In the genomic region with DNA sequence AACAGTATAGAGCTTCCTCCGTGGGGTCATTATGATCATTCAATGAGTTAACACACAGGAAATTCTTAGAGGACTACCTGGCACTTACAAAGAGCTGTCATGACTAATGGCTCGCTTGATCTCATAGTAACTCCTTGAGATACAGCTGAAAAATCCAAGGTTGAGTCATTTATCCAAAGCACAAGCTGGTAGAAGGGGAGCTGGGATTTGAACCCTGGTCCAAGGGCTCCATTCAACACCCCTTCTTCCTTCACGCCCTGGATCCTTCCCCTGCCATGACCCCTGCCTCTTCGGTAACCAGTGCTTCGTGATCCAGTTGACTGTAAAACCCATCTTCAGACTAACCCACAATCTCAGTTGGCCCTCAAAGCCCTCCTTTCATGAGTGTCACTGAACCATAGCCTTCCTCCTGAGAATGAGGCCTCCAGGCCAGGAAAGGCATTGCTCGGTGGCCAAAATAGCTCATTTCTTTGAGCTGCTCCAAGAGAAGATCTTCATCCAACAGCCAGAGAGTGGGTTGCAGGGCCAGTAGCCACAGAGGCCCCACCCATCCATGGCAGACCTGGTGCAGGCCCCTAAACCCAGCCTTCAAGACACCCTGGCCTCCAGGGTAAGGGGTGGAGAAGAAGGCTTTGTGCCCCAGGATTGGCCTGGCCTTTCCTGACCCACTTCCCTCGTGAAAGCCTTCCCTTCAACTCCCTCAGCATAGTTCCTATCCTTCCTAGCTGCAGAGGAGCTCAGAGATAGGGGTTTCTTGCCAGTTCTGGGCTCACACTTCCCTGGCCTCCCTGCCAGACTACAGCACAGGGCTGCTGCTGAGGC, we compare ENCODE assay signal across 8 cellular contexts. TPM values are rescaled to one million over a fixed set of nuclear protein-coding genes. Genes with fewer than 3 reads are reported as not detected.
DNase-seq lines count a peak whose midpoint lies in the region; ATAC-seq and TF ChIP-seq lines count a peak whose summit lies in the region.

No MANE protein-coding gene starts in this region.

- intact Hi-C loops in left ventricle myocardium superior (cut with micrococcal nuclease): no loop called here
- intact Hi-C loops in spleen (cut with DNase I; ENCODE audit: low total_unique reads): no loop called here

- H3K36me3 ChIP-seq in spleen: peaks cover 3 to 39% (median 33%) of the 10 kb centered on the region in 6 donors

- no peaks in the 10 kb centered on the region for H3K27me3 ChIP-seq in spleen (replicated peaks in 1 of 7)

- H3K27me3 Mint-ChIP-seq in activated T-helper 17 cell treated with anti-CD3 and anti-CD28 coated beads, Interleukin-2, amount 50 U/mL, for 72 hours: no peaks in the 10 kb centered on the region

- peak; percentile 8 for ATAC-seq in activated T-helper 17 cell treated with anti-CD3 and anti-CD28 coated beads, Interleukin-2, amount 50 U/mL, for 72 hours (replicated peaks)
- ATAC-seq in left ventricle myocardium superior: peak; percentile 9

- peak overlapping the region; percentile 76 for H3K27ac Mint-ChIP-seq in activated T-helper 17 cell treated with anti-CD3 and anti-CD28 coated beads, Interleukin-2, amount 50 U/mL, for 72 hours

- peak overlapping the region; percentile 87 for H3K4me3 Mint-ChIP-seq in activated T-helper 17 cell treated with anti-CD3 and anti-CD28 coated beads, Interleukin-2, amount 50 U/mL, for 72 hours

- TF ChIP-seq POLR2A in spleen (IDR thresholded peaks at IDR 0.05): no peak

- peaks cover 53% of the 10 kb centered on the region for H3K4me1 Mint-ChIP-seq in activated T-helper 17 cell treated with anti-CD3 and anti-CD28 coated beads, Interleukin-2, amount 50 U/mL, for 72 hours

- no peak for TF ChIP-seq CTCF in spleen (IDR thresholded peaks at IDR 0.05 in 8 of 11, conservative IDR thresholded peaks at IDR 0.05 in 3 of 11)

- H3K4me3 ChIP-seq in spleen: no peak overlapping the region

- H3K9me3 ChIP-seq in spleen: no peaks in the 10 kb centered on the region

- no peaks in the 10 kb centered on the region for H3K9me3 Mint-ChIP-seq in activated T-helper 17 cell treated with anti-CD3 and anti-CD28 coated beads, Interleukin-2, amount 50 U/mL, for 72 hours

- 66 to 76% (median 72%) methylated on average over 7 of the region's 7 CpGs for whole genome bisulfite sequencing in spleen, 5 donors

- H3K4me1 ChIP-seq in spleen: peaks cover 52 to 100% (median 85%) of the 10 kb centered on the region in 6 donors

- DNase-seq in HPDE6-E6E7 (ENCODE audit: extremely low spot score): peak; percentile 80
- DNase-seq in left ventricle myocardium superior: no peak
- DNase-seq in spleen: peak; percentile 76
- DNase-seq in NCI-H774 (lab: John Stamatoyannopoulos, UW): no peak
- DNase-seq in amygdala (lab: John Stamatoyannopoulos, UW): no peak
- no peak for DNase-seq in activated effector memory CD4-positive, alpha-beta T cell treated with anti-CD3 and anti-CD28 coated beads, Interleukin-2, amount 50 U/mL, for 16 hours
- no peak for DNase-seq in stimulated activated CD4-positive, alpha-beta T cell treated with anti-CD3 and anti-CD28 coated beads, Interleukin-4, amount 100 ng/mL, for 1 hour

- peak overlapping the region; percentile 72 to 100 (median 100) for H3K27ac ChIP-seq in spleen

- H3K36me3 Mint-ChIP-seq in activated T-helper 17 cell treated with anti-CD3 and anti-CD28 coated beads, Interleukin-2, amount 50 U/mL, for 72 hours (ENCODE audit: low read depth): peaks cover 41% of the 10 kb centered on the region

RNA-seq across cellular contexts. Expression of gene ZFP36L1, which starts 7.7 kb away (rescaled TPM):
- 100 to 1,000 TPM in 1 of 2 donors, 10 to 100 TPM in 1; 57.7 to 146 TPM for total RNA-seq in activated T-helper 17 cell treated with anti-CD3 and anti-CD28 coated beads, Interleukin-2, amount 50 U/mL, for 72 hours
- 49.2 TPM for total RNA-seq in left ventricle myocardium superior
- 100 to 1,000 TPM; 274 to 443 (median 324) TPM for total RNA-seq in spleen
- polyA plus RNA-seq in spleen: 100 to 1,000 TPM in 1 of 3 donors, 10 to 100 TPM in 2; 65.7 to 106 (median 92.4) TPM

Comparison
In these comparisons a context has a peak if more than half of its experiments do, and no peak if none do; other contexts are left out.
1. DNase-seq: peak in HPDE6-E6E7 (single experiment) and spleen (single experiment); none in left ventricle myocardium superior (single experiment), NCI-H774 (single experiment), amygdala (0 of 56), activated effector memory CD4-positive, alpha-beta T cell treated with anti-CD3 and anti-CD28 coated beads, Interleukin-2, amount 50 U/mL, for 16 hours (single experiment) and stimulated activated CD4-positive, alpha-beta T cell treated with anti-CD3 and anti-CD28 coated beads, Interleukin-4, amount 100 ng/mL, for 1 hour (single experiment).